In genomic region chr4:107036602-107037151, GRCh38 we compare ENCODE assay signal across 10 cellular contexts. TPM values are rescaled to one million over a fixed set of nuclear protein-coding genes. Genes with fewer than 3 reads are reported as not detected.
DNase-seq lines count a peak whose midpoint lies in the region; ATAC-seq, FAIRE-seq and TF ChIP-seq lines count a peak whose summit lies in the region.
"Had no signal": no experiment of that assay in that cellular context is flagged by ENCODE, and none has a peak within 500 bp of the region (broad histone marks: within the 10 kb centered on the region; RNA-seq: fewer than 3 reads in every experiment).

No MANE protein-coding gene starts in this region.

- H3K36me3 ChIP-seq in kidney (ENCODE audit: control insufficient read depth in 1 of 2, insufficient read depth in 2 of 2, low read length in 2 of 2) (no peaks in the 10 kb centered on the region), tibial artery (no peaks in the 10 kb centered on the region)

- peak overlapping the region; percentile 70 for H3K4me3 Mint-ChIP-seq in activated T-cell treated with anti-CD3 and anti-CD28 coated beads, Interleukin-2, amount 50 U/mL, for 24 hours
- H3K4me3 Mint-ChIP-seq in activated naive CD8-positive, alpha-beta T cell treated with anti-CD3 and anti-CD28 coated beads, Interleukin-2, amount 50 U/mL, for 24 hours: peak overlapping the region; percentile 63

- no peaks in the 10 kb centered on the region for H3K9me3 Mint-ChIP-seq in activated T-cell treated with anti-CD3 and anti-CD28 coated beads, Interleukin-2, amount 50 U/mL, for 24 hours
- H3K9me3 Mint-ChIP-seq in activated naive CD8-positive, alpha-beta T cell treated with anti-CD3 and anti-CD28 coated beads, Interleukin-2, amount 50 U/mL, for 24 hours: no peaks in the 10 kb centered on the region

- intact Hi-C loops in kidney (cut with DNase I): no loop called here
- intact Hi-C loops in tibial artery (cut with DNase I; ENCODE audit: low total_unique reads): no loop called here

- ATAC-seq in activated naive CD8-positive, alpha-beta T cell treated with anti-CD3 and anti-CD28 coated beads, Interleukin-2, amount 50 U/mL, for 24 hours: no peak

- peaks cover 62% of the 10 kb centered on the region for H3K27me3 Mint-ChIP-seq in activated T-cell treated with anti-CD3 and anti-CD28 coated beads, Interleukin-2, amount 50 U/mL, for 24 hours
- peaks cover 53% of the 10 kb centered on the region for H3K27me3 Mint-ChIP-seq in activated naive CD8-positive, alpha-beta T cell treated with anti-CD3 and anti-CD28 coated beads, Interleukin-2, amount 50 U/mL, for 24 hours

- in situ Hi-C loops in KBM-7 (cut with MboI; ENCODE audit: low pct_unique_long_range_greater_than_20kb, low sequenced_read_pairs): no loop called here

- H3K9ac ChIP-seq in kidney (ENCODE audit: low read length in 2 of 2): no peak overlapping the region

- peak overlapping the region; percentile 48 for H3K4me3 ChIP-seq in kidney (ENCODE audit: low read length in 2 of 2)
- peak overlapping the region; percentile 39 to 51 for H3K4me3 ChIP-seq in tibial artery

- H3K9me3 ChIP-seq in kidney (ENCODE audit: control insufficient read depth in 1 of 2, low read length in 2 of 2): no peaks in the 10 kb centered on the region
- no peaks in the 10 kb centered on the region for H3K9me3 ChIP-seq in tibial artery

- H3K36me3 Mint-ChIP-seq in activated T-cell treated with anti-CD3 and anti-CD28 coated beads, Interleukin-2, amount 50 U/mL, for 24 hours (ENCODE audit: low read depth): peaks cover 2% of the 10 kb centered on the region
- H3K36me3 Mint-ChIP-seq in activated naive CD8-positive, alpha-beta T cell treated with anti-CD3 and anti-CD28 coated beads, Interleukin-2, amount 50 U/mL, for 24 hours (ENCODE audit: low read depth): no peaks in the 10 kb centered on the region

- no peak for FAIRE-seq in kidney (lab: Jason Lieb, UNC)

- no peak for TF ChIP-seq CTCF in kidney (IDR thresholded peaks at IDR 0.05; ENCODE audit: borderline replicate concordance, extremely low read depth, insufficient read depth)
- TF ChIP-seq CTCF in tibial artery (IDR thresholded peaks at IDR 0.05): no peak

- H3K27ac ChIP-seq in kidney (ENCODE audit: low read depth in 2 of 2, low read length in 2 of 2) (no peak overlapping the region), tibial artery (no peak overlapping the region)
- H3K27ac ChIP-seq: epithelial cell of prostate had no signal

- H3K4me1 ChIP-seq in kidney (ENCODE audit: control insufficient read depth in 1 of 2, insufficient read depth in 1 of 2, low read depth in 1 of 2, low read length in 2 of 2) (peaks cover 0 to 10% of the 10 kb centered on the region in 2 donors), tibial artery (peaks cover 0 to 39% (median 36%) of the 10 kb centered on the region in 4 donors)

- peaks cover 0 to 29% of the 10 kb centered on the region in 2 donors for H3K27me3 ChIP-seq in tibial artery

- DNase-seq in activated T-cell treated with anti-CD3 and anti-CD28 coated beads, Interleukin-2, amount 50 U/mL, for 24 hours: no peak
- no peak for DNase-seq in activated T-cell treated with anti-CD3 and anti-CD28 coated beads for 4 hours
- DNase-seq in activated naive CD8-positive, alpha-beta T cell treated with anti-CD3 and anti-CD28 coated beads, Interleukin-2, amount 50 U/mL, for 24 hours: no peak
- DNase-seq in kidney: no peak
- DNase-seq in tibial artery: no peak
- no peak for DNase-seq in KBM-7
- DNase-seq in NCI-H128 (lab: John Stamatoyannopoulos, UW; ENCODE audit: unreplicated experiment): no peak
- no peak for DNase-seq in NCI-H446 treated with DMSO at 0.1 percent for 48 hours (lab: John Stamatoyannopoulos, UW)
- DNase-seq: DND-41 had no signal

- H3K4me1 Mint-ChIP-seq in activated T-cell treated with anti-CD3 and anti-CD28 coated beads, Interleukin-2, amount 50 U/mL, for 24 hours (ENCODE audit: low read depth): peaks cover 26% of the 10 kb centered on the region
- H3K4me1 Mint-ChIP-seq in activated naive CD8-positive, alpha-beta T cell treated with anti-CD3 and anti-CD28 coated beads, Interleukin-2, amount 50 U/mL, for 24 hours: peaks cover 25% of the 10 kb centered on the region

- H3K27ac Mint-ChIP-seq in activated T-cell treated with anti-CD3 and anti-CD28 coated beads, Interleukin-2, amount 50 U/mL, for 24 hours: no peak overlapping the region
- H3K27ac Mint-ChIP-seq in activated naive CD8-positive, alpha-beta T cell treated with anti-CD3 and anti-CD28 coated beads, Interleukin-2, amount 50 U/mL, for 24 hours: no peak overlapping the region

RNA-seq across cellular contexts. Expression of gene DKK2, which starts 0.6 kb away (rescaled TPM):
- 0.22 TPM for total RNA-seq in kidney
- polyA plus RNA-seq in kidney (ENCODE audit: insufficient read depth, low read depth, low replicate concordance): 0.19 TPM
